Comparison of ENCODE assay signal across 20 cellular contexts in the genomic region with DNA sequence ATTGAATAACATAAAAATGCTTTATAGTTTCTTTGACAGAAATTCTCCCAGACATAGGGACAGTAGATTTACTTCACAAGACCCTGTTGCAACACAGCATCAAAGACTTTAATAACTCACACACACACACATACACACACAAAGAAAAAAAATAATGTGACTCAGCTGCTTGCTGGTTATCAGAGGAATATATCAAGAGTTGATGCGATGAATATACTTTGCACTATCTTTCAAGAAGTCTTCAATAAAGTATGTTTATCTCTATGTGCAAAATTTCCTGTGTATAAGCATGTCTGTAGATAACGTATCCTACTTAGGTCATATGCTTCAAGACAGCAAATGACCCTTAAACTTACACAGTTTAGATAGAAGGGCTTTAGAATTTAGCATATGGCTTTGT.
"Had no signal": no experiment of that assay in that cellular context is flagged by ENCODE, and none has a peak within 500 bp of the region (broad histone marks: within the 10 kb centered on the region; RNA-seq: fewer than 3 reads in every experiment).

No MANE protein-coding gene starts in this region.

- H3K4me1 ChIP-seq: left lung had no signal

- H3K36me3 ChIP-seq: gastroesophageal sphincter, left lung, transverse colon had no signal

- ATAC-seq: activated T-helper 17 cell treated with anti-CD3 and anti-CD28 coated beads, Interleukin-2, amount 50 U/mL, for 72 hours; gastroesophageal sphincter; left lung; natural killer cell had no signal

- H3K27ac Mint-ChIP-seq: activated naive CD4-positive, alpha-beta T cell treated with anti-CD3 and anti-CD28 coated beads, Interleukin-2, amount 10 ng/mL, durations not matched to agents 7 days and 5 days; activated T-helper 17 cell treated with anti-CD3 and anti-CD28 coated beads, Interleukin-2, amount 50 U/mL, for 72 hours; natural killer cell had no signal

- H3K36me3 Mint-ChIP-seq: activated naive CD4-positive, alpha-beta T cell treated with anti-CD3 and anti-CD28 coated beads, Interleukin-2, amount 10 ng/mL, durations not matched to agents 7 days and 5 days; natural killer cell had no signal

- H3K4me3 Mint-ChIP-seq: activated naive CD4-positive, alpha-beta T cell treated with anti-CD3 and anti-CD28 coated beads, Interleukin-2, amount 10 ng/mL, durations not matched to agents 7 days and 5 days; activated T-helper 17 cell treated with anti-CD3 and anti-CD28 coated beads, Interleukin-2, amount 50 U/mL, for 72 hours; central memory CD8-positive, alpha-beta T cell; natural killer cell had no signal

- DNase-seq: activated CD4-positive, alpha-beta T cell treated with anti-CD3 and anti-CD28 coated beads for 1 hour; activated CD4-positive, alpha-beta T cell treated with anti-CD3 and anti-CD28 coated beads, Interleukin-2, amount 50 U/mL, for 48 hours; activated naive CD4-positive, alpha-beta T cell treated with anti-CD3 and anti-CD28 coated beads, Interleukin-2, amount 10 ng/mL, durations not matched to agents 7 days and 5 days; cortex of kidney; effector CD4-positive, alpha-beta T cell; kidney; left lung; natural killer cell; nucleus accumbens; posterior cingulate gyrus; retina; stimulated activated CD4-positive, alpha-beta T cell treated with anti-CD3 and anti-CD28 coated beads, Interleukin-15, amount 100 ng/mL, for 24 hours; stimulated activated CD4-positive, alpha-beta T cell treated with anti-CD3 and anti-CD28 coated beads, Interleukin-4, amount 100 ng/mL, for 1 hour; stimulated activated naive CD4-positive, alpha-beta T cell treated with Interleukin-2 at 50 U/mL for 16 hours; substantia nigra; SW 1271; transverse colon had no signal

- H3K27ac ChIP-seq: gastroesophageal sphincter, left lung, transverse colon had no signal

- H3K9me3 Mint-ChIP-seq: activated naive CD4-positive, alpha-beta T cell treated with anti-CD3 and anti-CD28 coated beads, Interleukin-2, amount 10 ng/mL, durations not matched to agents 7 days and 5 days; activated T-helper 17 cell treated with anti-CD3 and anti-CD28 coated beads, Interleukin-2, amount 50 U/mL, for 72 hours; central memory CD8-positive, alpha-beta T cell had no signal

- H3K27me3 ChIP-seq: gastroesophageal sphincter, left lung, transverse colon had no signal

- FAIRE-seq: kidney had no signal

- H3K4me3 ChIP-seq: gastroesophageal sphincter, left lung, transverse colon had no signal

- H3K9me3 ChIP-seq: gastroesophageal sphincter, left lung, transverse colon had no signal

- H3K4me1 Mint-ChIP-seq: activated naive CD4-positive, alpha-beta T cell treated with anti-CD3 and anti-CD28 coated beads, Interleukin-2, amount 10 ng/mL, durations not matched to agents 7 days and 5 days; activated T-helper 17 cell treated with anti-CD3 and anti-CD28 coated beads, Interleukin-2, amount 50 U/mL, for 72 hours; central memory CD8-positive, alpha-beta T cell; natural killer cell had no signal
